ENCODE assay signal across 7 cellular contexts in the genomic region with DNA sequence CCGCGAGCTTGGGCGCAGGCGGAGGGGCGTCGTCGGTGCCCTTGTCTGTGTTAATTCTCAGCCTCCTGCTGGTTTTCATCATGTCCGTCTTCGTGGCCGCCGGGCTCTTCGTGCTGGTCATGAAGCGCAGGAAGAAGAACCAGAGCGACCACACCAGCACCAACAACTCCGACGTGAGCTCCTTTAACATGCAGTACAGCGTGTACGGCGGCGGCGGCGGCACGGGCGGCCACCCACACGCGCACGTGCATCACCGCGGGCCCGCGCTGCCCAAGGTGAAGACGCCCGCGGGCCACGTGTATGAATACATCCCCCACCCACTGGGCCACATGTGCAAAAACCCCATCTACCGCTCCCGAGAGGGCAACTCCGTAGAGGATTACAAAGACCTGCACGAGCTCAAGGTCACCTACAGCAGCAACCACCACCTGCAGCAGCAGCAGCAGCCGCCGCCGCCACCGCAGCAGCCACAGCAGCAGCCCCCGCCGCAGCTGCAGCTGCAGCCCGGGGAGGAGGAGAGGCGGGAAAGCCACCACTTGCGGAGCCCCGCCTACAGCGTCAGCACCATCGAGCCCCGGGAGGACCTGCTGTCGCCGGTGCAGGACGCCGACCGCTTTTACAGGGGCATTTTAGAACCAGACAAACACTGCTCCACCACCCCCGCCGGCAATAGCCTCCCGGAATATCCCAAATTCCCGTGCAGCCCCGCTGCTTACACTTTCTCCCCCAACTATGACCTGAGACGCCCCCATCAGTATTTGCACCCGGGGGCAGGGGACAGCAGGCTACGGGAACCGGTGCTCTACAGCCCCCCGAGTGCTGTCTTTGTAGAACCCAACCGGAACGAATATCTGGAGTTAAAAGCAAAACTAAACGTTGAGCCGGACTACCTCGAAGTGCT.
A peak's percentile ranks its signal among the peaks of the same experiment; 100 is the strongest.
DNase-seq lines count a peak whose midpoint lies in the region; ATAC-seq and TF ChIP-seq lines count a peak whose summit lies in the region.

No MANE protein-coding gene starts in this region.

- H3K9me3 ChIP-seq in mucosa of rectum (ENCODE audit: control insufficient read depth in 2 of 2, low read length in 2 of 2), result peaks cover 0 to 2% of the 10 kb centered on the region in 2 donors

- peaks cover 31 to 36% of the 10 kb centered on the region in 2 donors for H3K27me3 ChIP-seq in mucosa of rectum (ENCODE audit: control insufficient read depth in 2 of 2, insufficient read depth in 2 of 2, low read length in 2 of 2)

- no peaks in the 10 kb centered on the region for H3K36me3 ChIP-seq in mucosa of rectum (ENCODE audit: control insufficient read depth in 2 of 2, insufficient read depth in 2 of 2, low read length in 2 of 2)

- DNase-seq in HEK293T (ENCODE audit: extremely low spot score) (peak; percentile 49), OCI-M1 (lab: John Stamatoyannopoulos, UW) (peak; percentile 42), coronary artery (ENCODE audit: low spot score) (peak; percentile 50), kidney glomerular epithelial cell (lab: John Stamatoyannopoulos, UW) (no peak)

- no peak overlapping the region for H3K9ac ChIP-seq in mucosa of rectum (ENCODE audit: low read depth in 1 of 2, low read length in 2 of 2)

- no peak overlapping the region for H3K27ac ChIP-seq in coronary artery
- H3K27ac ChIP-seq in mucosa of rectum (ENCODE audit: low read depth in 2 of 2, low read length in 2 of 2), result no peak overlapping the region

- POLR2A ChIA-PET in HEK293T (lab: Yijun Ruan, JAX), result no interaction called here

- CTCF ChIA-PET in HEK293T (lab: Yijun Ruan, JAX), result no interaction called here

- ATAC-seq in GM19328 (IDR thresholded peaks at IDR 0.05; ENCODE audit: unreplicated experiment), result no peak
- no peak for ATAC-seq in GM21390 (IDR thresholded peaks at IDR 0.05; ENCODE audit: unreplicated experiment)

- H3K4me3 ChIP-seq in coronary artery (peak overlapping the region; percentile 61), mucosa of rectum (ENCODE audit: low read length in 2 of 2) (peak overlapping the region; percentile 59 to 61)

- no peak for TF ChIP-seq CTCF in coronary artery (IDR thresholded peaks at IDR 0.05)

- H3K4me1 ChIP-seq in mucosa of rectum (ENCODE audit: control insufficient read depth in 2 of 2, insufficient read depth in 2 of 2, low read length in 2 of 2), result peaks cover 2 to 6% of the 10 kb centered on the region in 2 donors

TF ChIP-seq in HEK293T, 16 proteins besides CTCF, POLR2A, EP300 and RAD21:
- TF ChIP-seq FOXM1 (IDR thresholded peaks at IDR 0.05; ENCODE audit: borderline replicate concordance), result no peak
- TF ChIP-seq L3MBTL2 (conservative IDR thresholded peaks at IDR 0.05), result peak; percentile 47
